ENCODE assay signal across 8 cellular contexts in the genomic region with DNA sequence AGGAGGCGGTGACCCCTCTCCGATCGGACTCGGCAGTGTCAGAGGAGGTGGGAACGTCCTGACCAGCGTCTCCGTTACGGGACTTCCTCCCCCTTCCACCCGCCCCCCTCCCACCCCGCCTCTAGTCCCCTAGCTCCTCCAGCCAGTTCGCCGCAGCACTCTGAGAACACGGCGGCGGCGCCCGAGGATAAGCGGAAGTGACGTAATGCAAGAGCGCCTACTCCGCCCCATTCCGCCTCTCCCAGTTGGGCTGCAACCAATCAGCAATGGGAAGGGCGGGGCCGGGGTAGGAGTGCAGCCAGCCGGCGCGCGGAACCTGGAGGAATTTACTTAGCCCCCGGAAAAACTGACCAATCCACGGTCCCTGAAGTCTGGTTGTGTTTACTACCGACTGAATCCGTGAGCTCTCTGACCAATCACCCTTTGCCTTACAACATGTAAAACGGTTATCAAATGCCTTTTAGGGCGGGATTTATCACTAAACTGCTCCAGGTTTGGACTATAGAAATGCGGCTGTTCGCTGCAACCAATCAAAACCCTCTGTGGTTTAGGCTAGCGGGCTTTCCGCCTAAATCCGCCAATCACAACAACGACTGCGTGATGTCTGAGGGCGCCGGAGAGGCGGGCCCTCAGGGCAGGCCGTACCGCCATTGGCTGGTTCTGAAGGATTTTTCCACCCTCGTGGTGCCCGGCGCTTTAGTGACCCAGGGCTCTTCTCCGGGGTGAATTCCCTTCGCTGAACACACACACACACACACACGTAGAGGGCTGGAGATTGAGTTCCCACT. TPM values are rescaled to one million over a fixed set of nuclear protein-coding genes. Genes with fewer than 3 reads are reported as not detected.
DNase-seq lines count a peak whose midpoint lies in the region; ATAC-seq, FAIRE-seq and TF ChIP-seq lines count a peak whose summit lies in the region.

A gene with protein sequence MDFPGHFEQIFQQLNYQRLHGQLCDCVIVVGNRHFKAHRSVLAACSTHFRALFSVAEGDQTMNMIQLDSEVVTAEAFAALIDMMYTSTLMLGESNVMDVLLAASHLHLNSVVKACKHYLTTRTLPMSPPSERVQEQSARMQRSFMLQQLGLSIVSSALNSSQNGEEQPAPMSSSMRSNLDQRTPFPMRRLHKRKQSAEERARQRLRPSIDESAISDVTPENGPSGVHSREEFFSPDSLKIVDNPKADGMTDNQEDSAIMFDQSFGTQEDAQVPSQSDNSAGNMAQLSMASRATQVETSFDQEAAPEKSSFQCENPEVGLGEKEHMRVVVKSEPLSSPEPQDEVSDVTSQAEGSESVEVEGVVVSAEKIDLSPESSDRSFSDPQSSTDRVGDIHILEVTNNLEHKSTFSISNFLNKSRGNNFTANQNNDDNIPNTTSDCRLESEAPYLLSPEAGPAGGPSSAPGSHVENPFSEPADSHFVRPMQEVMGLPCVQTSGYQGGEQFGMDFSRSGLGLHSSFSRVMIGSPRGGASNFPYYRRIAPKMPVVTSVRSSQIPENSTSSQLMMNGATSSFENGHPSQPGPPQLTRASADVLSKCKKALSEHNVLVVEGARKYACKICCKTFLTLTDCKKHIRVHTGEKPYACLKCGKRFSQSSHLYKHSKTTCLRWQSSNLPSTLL (minus strand): TSS at position 202 of the 788 bp plus-strand sequence. CDS start 22,899 bp downstream, outside the sequence.

- DNase-seq in GM12891 (ENCODE audit: insufficient read length, low spot score) (peak; percentile 90), NCI-H146 (lab: John Stamatoyannopoulos, UW) (peak; percentile 100), T-helper 1 cell (peak; percentile 98 to 99 (median 99)), amniotic epithelial cell (ENCODE audit: low read depth) (peak; percentile 100), left cardiac atrium (peak; percentile 99), posterior vena cava (ENCODE audit: low spot score) (peak; percentile 99), ureter (ENCODE audit: low spot score) (peak; percentile 99)

- peak; percentile 80 for ATAC-seq in HG02852 (IDR thresholded peaks at IDR 0.05; ENCODE audit: unreplicated experiment)
- peak; percentile 90 to 93 for ATAC-seq in left cardiac atrium

- peak; percentile 74 for TF ChIP-seq POLR2A in GM12891 (IDR thresholded peaks at IDR 0.05; ENCODE audit: low read depth, low read length)

- FAIRE-seq in GM12891 (lab: Jason Lieb, UNC) = peak; percentile 95

- intact Hi-C loops in left cardiac atrium (cut with DNase I) (no loop called here), posterior vena cava (cut with DNase I) (loop anchor here in 1 of 2 donors (5.0 kb wide), 1 partner anchor 53 kb away; no protein-coding TSS in a partner anchor)

TF ChIP-seq in GM12891, 5 proteins besides CTCF, POLR2A, EP300 and RAD21:
- peak; percentile 65 for TF ChIP-seq TAF1 (IDR thresholded peaks at IDR 0.05; ENCODE audit: low read depth, low read length)
- peak; percentile 63 for TF ChIP-seq POU2F2 (IDR thresholded peaks at IDR 0.05; ENCODE audit: low read depth, low read length)
- no peak for TF ChIP-seq PAX5 (IDR thresholded peaks at IDR 0.05; ENCODE audit: insufficient read depth, low read length, severe bottlenecking)
- no peak; the same call in 1 of the 2 replicates for TF ChIP-seq POLR2AphosphoS5 (IDR thresholded peaks at IDR 0.05; ENCODE audit: low read depth, low read length)
- TF ChIP-seq SPI1 (IDR thresholded peaks at IDR 0.05; ENCODE audit: low read depth, low read length) = peak; percentile 38

RNA-seq across cellular contexts. Expression of the gene that starts here (rescaled TPM):
- polyA plus RNA-seq in GM12891 (2012; ENCODE audit: low read depth, missing spikeins) = 7.9 TPM
- total RNA-seq in left cardiac atrium = 1 to 10 TPM; 5.4 to 7.8 TPM
- 1 to 10 TPM; 6.9 to 7.4 TPM for total RNA-seq in posterior vena cava
- total RNA-seq in ureter = 12.6 TPM

Comparison
In these comparisons a context has a peak if more than half of its experiments do, and no peak if none do; other contexts are left out.
1. Peak in every context shown above with its lines: DNase-seq and ATAC-seq.